8 cellular contexts compared by ENCODE assay signal in genomic region chr2:3377612-3378432, GRCh38. TPM values are rescaled to one million over a fixed set of nuclear protein-coding genes. Genes with fewer than 3 reads are reported as not detected.
DNase-seq lines count a peak whose midpoint lies in the region; ATAC-seq and TF ChIP-seq lines count a peak whose summit lies in the region.

Gene EIPR1, minus strand, starts transcription at chr2:3377818. Its CDS starts 129 bp downstream, at chr2:3377689.

- H3K27me3 Mint-ChIP-seq in activated T-cell treated with anti-CD3 and anti-CD28 coated beads, Interleukin-2, amount 50 U/mL, for 24 hours = no peaks in the 10 kb centered on the region

- peaks cover 42% of the 10 kb centered on the region for H3K4me1 Mint-ChIP-seq in activated T-cell treated with anti-CD3 and anti-CD28 coated beads, Interleukin-2, amount 50 U/mL, for 24 hours (ENCODE audit: low read depth)

- H3K9me3 ChIP-seq in mucosa of stomach (ENCODE audit: control insufficient read depth, low read length) = no peaks in the 10 kb centered on the region

- peak; percentile 89 for TF ChIP-seq POLR2A in erythroblast (IDR thresholded peaks at IDR 0.05; ENCODE audit: low read length)

- peak within 1 kb of the TSS; percentile 52 for H3K4me3 ChIP-seq in mucosa of stomach (ENCODE audit: low read length)

- no peaks in the 10 kb centered on the region for H3K9me3 Mint-ChIP-seq in activated T-cell treated with anti-CD3 and anti-CD28 coated beads, Interleukin-2, amount 50 U/mL, for 24 hours

- H3K36me3 ChIP-seq in mucosa of stomach (ENCODE audit: control insufficient read depth, insufficient read depth, low read length) = no peaks in the 10 kb centered on the region

- peaks cover 44% of the 10 kb centered on the region for H3K36me3 Mint-ChIP-seq in activated T-cell treated with anti-CD3 and anti-CD28 coated beads, Interleukin-2, amount 50 U/mL, for 24 hours (ENCODE audit: low read depth)

- peaks cover 21% of the 10 kb centered on the region for H3K4me1 ChIP-seq in mucosa of stomach (ENCODE audit: control insufficient read depth, insufficient read depth, low read length)

- H3K27me3 ChIP-seq in mucosa of stomach (ENCODE audit: control insufficient read depth, insufficient read depth, low read length) = no peaks in the 10 kb centered on the region

- in situ Hi-C loops in KBM-7 (cut with MboI; ENCODE audit: low pct_unique_long_range_greater_than_20kb, low sequenced_read_pairs) = no loop called here

- H3K4me3 Mint-ChIP-seq in activated T-cell treated with anti-CD3 and anti-CD28 coated beads, Interleukin-2, amount 50 U/mL, for 24 hours = peak within 1 kb of the TSS; percentile 99

- DNase-seq in DMS153 treated with DMSO at 0.1 percent for 48 hours (lab: John Stamatoyannopoulos, UW; ENCODE audit: unreplicated experiment) (peak; percentile 96), KBM-7 (peak; percentile 98), erythroblast (lab: John Stamatoyannopoulos, UW) (peak; percentile 97 to 98)
- peak; percentile 94 for DNase-seq in activated T-cell treated with anti-CD3 and anti-CD28 coated beads, Interleukin-2, amount 50 U/mL, for 24 hours
- peak; percentile 94 for DNase-seq in stimulated activated CD8-positive, alpha-beta memory T cell treated with anti-CD3 and anti-CD28 coated beads, Interleukin-7, amount 100 ng/mL, for 1 hour (ENCODE audit: low read depth in 2 of 2)

- peak within 1 kb of the TSS; percentile 99 for H3K27ac Mint-ChIP-seq in activated T-cell treated with anti-CD3 and anti-CD28 coated beads, Interleukin-2, amount 50 U/mL, for 24 hours

- peak within 1 kb of the TSS; percentile 63 for H3K9ac ChIP-seq in mucosa of stomach (ENCODE audit: low read length)

- peak; percentile 87 for ATAC-seq in GM21717 (IDR thresholded peaks at IDR 0.05; ENCODE audit: unreplicated experiment)

TF ChIP-seq in PFSK-1, 5 proteins besides CTCF, POLR2A, EP300 and RAD21:
- peak; percentile 61; the same call in 1 of the 2 replicates for TF ChIP-seq TAF1 (IDR thresholded peaks at IDR 0.05; ENCODE audit: borderline replicate concordance, insufficient read depth, low read length)
- TF ChIP-seq POLR2AphosphoS5 (IDR thresholded peaks at IDR 0.05; ENCODE audit: low read depth, low read length) = peak; percentile 81
- TF ChIP-seq SIN3A (IDR thresholded peaks at IDR 0.05; ENCODE audit: borderline replicate concordance, insufficient read depth, low read length) = peak; percentile 76
- peak; percentile 48 for TF ChIP-seq FOXP2 (optimal IDR thresholded peaks at IDR 0.05; ENCODE audit: borderline replicate concordance, extremely low read depth, extremely low read length, insufficient read depth)
- TF ChIP-seq, protein P1, sequence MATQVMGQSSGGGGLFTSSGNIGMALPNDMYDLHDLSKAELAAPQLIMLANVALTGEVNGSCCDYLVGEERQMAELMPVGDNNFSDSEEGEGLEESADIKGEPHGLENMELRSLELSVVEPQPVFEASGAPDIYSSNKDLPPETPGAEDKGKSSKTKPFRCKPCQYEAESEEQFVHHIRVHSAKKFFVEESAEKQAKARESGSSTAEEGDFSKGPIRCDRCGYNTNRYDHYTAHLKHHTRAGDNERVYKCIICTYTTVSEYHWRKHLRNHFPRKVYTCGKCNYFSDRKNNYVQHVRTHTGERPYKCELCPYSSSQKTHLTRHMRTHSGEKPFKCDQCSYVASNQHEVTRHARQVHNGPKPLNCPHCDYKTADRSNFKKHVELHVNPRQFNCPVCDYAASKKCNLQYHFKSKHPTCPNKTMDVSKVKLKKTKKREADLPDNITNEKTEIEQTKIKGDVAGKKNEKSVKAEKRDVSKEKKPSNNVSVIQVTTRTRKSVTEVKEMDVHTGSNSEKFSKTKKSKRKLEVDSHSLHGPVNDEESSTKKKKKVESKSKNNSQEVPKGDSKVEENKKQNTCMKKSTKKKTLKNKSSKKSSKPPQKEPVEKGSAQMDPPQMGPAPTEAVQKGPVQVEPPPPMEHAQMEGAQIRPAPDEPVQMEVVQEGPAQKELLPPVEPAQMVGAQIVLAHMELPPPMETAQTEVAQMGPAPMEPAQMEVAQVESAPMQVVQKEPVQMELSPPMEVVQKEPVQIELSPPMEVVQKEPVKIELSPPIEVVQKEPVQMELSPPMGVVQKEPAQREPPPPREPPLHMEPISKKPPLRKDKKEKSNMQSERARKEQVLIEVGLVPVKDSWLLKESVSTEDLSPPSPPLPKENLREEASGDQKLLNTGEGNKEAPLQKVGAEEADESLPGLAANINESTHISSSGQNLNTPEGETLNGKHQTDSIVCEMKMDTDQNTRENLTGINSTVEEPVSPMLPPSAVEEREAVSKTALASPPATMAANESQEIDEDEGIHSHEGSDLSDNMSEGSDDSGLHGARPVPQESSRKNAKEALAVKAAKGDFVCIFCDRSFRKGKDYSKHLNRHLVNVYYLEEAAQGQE (IDR thresholded peaks at IDR 0.05; ENCODE audit: insufficient read depth in 1 of 2, low read depth in 2 of 2, low read length in 2 of 2) = peak in 1 of 2 experiments; percentile 14; a peak in 1 of 4 replicates

RNA-seq across cellular contexts. Expression of gene EIPR1, which starts in this region (rescaled TPM):
- 36.6 TPM for polyA plus RNA-seq in PFSK-1 (2012; ENCODE audit: insufficient read length, low read depth)

Comparison
In these comparisons a context has a peak if more than half of its experiments do, and no peak if none do; other contexts are left out.
1. Peak in every context shown above with its lines: DNase-seq, ATAC-seq and H3K4me3 ChIP-seq.